2 cellular contexts compared by ENCODE assay signal in the genomic region with DNA sequence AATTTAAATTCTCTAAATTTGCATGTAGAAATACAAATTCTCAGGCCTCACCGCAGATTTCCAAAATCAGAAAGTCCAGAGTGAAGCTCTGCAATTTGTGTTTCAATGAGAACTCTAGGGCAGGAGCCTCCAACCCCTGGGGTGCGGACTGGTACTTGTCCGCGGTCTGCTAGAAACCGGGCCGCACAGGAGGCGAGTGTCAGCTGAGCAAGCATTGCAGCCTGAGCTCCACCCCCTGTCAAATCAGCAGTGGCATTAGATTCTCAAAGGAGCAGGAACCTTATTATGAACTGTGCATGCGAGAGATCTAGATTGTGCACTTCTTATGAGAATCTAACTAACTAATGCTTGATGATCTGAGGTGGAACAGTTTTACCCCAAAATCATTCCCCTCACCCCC.
TF ChIP-seq lines count a peak whose summit lies in the region.

No MANE protein-coding gene starts in this region.

TF ChIP-seq in HCT116, 20 proteins besides CTCF, POLR2A, EP300 and RAD21:
- no peak for TF ChIP-seq TCF7L2 (IDR thresholded peaks at IDR 0.05; ENCODE audit: borderline replicate concordance, extremely low read depth, insufficient read depth, insufficient read length)
- TF ChIP-seq, protein P1, sequence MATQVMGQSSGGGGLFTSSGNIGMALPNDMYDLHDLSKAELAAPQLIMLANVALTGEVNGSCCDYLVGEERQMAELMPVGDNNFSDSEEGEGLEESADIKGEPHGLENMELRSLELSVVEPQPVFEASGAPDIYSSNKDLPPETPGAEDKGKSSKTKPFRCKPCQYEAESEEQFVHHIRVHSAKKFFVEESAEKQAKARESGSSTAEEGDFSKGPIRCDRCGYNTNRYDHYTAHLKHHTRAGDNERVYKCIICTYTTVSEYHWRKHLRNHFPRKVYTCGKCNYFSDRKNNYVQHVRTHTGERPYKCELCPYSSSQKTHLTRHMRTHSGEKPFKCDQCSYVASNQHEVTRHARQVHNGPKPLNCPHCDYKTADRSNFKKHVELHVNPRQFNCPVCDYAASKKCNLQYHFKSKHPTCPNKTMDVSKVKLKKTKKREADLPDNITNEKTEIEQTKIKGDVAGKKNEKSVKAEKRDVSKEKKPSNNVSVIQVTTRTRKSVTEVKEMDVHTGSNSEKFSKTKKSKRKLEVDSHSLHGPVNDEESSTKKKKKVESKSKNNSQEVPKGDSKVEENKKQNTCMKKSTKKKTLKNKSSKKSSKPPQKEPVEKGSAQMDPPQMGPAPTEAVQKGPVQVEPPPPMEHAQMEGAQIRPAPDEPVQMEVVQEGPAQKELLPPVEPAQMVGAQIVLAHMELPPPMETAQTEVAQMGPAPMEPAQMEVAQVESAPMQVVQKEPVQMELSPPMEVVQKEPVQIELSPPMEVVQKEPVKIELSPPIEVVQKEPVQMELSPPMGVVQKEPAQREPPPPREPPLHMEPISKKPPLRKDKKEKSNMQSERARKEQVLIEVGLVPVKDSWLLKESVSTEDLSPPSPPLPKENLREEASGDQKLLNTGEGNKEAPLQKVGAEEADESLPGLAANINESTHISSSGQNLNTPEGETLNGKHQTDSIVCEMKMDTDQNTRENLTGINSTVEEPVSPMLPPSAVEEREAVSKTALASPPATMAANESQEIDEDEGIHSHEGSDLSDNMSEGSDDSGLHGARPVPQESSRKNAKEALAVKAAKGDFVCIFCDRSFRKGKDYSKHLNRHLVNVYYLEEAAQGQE (IDR thresholded peaks at IDR 0.05; ENCODE audit: low read depth) = no peak

TF ChIP-seq in H1, 55 proteins besides CTCF, POLR2A, EP300 and RAD21:
- peak in 1 of 2 experiments; percentile 75; a peak in 3 of 4 replicates for TF ChIP-seq SIN3A (conservative IDR thresholded peaks at IDR 0.05 in 1 of 2, IDR thresholded peaks at IDR 0.05 in 1 of 2; ENCODE audit: low read depth in 1 of 2, low read length in 2 of 2)
- TF ChIP-seq, protein P2, sequence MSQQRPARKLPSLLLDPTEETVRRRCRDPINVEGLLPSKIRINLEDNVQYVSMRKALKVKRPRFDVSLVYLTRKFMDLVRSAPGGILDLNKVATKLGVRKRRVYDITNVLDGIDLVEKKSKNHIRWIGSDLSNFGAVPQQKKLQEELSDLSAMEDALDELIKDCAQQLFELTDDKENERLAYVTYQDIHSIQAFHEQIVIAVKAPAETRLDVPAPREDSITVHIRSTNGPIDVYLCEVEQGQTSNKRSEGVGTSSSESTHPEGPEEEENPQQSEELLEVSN (IDR thresholded peaks at IDR 0.05) = no peak
- TF ChIP-seq SIRT6 (IDR thresholded peaks at IDR 0.05; ENCODE audit: low read length) = no peak
- 0 out of 4 replicates have a peak, but pooled peaks of 1 of the 2 experiments have one; percentile 41 for TF ChIP-seq HDAC2 (IDR thresholded peaks at IDR 0.05; ENCODE audit: borderline replicate concordance in 1 of 2, low read depth in 2 of 2, low read length in 2 of 2)
- no peak for TF ChIP-seq CBX8 (IDR thresholded peaks at IDR 0.05; ENCODE audit: borderline replicate concordance, low read depth, low read length)
- TF ChIP-seq SAP30 (IDR thresholded peaks at IDR 0.05; ENCODE audit: insufficient read depth, insufficient replicate concordance, low read length) = peak; percentile 87
- TF ChIP-seq ZNF274 (IDR thresholded peaks at IDR 0.05; ENCODE audit: borderline replicate concordance, extremely low read depth, low read length) = no peak
- no peak for TF ChIP-seq SUZ12 (IDR thresholded peaks at IDR 0.05; ENCODE audit: low read length)
- TF ChIP-seq POU5F1 (IDR thresholded peaks at IDR 0.05; ENCODE audit: low read depth, low read length) = no peak
- TF ChIP-seq, protein P3, sequence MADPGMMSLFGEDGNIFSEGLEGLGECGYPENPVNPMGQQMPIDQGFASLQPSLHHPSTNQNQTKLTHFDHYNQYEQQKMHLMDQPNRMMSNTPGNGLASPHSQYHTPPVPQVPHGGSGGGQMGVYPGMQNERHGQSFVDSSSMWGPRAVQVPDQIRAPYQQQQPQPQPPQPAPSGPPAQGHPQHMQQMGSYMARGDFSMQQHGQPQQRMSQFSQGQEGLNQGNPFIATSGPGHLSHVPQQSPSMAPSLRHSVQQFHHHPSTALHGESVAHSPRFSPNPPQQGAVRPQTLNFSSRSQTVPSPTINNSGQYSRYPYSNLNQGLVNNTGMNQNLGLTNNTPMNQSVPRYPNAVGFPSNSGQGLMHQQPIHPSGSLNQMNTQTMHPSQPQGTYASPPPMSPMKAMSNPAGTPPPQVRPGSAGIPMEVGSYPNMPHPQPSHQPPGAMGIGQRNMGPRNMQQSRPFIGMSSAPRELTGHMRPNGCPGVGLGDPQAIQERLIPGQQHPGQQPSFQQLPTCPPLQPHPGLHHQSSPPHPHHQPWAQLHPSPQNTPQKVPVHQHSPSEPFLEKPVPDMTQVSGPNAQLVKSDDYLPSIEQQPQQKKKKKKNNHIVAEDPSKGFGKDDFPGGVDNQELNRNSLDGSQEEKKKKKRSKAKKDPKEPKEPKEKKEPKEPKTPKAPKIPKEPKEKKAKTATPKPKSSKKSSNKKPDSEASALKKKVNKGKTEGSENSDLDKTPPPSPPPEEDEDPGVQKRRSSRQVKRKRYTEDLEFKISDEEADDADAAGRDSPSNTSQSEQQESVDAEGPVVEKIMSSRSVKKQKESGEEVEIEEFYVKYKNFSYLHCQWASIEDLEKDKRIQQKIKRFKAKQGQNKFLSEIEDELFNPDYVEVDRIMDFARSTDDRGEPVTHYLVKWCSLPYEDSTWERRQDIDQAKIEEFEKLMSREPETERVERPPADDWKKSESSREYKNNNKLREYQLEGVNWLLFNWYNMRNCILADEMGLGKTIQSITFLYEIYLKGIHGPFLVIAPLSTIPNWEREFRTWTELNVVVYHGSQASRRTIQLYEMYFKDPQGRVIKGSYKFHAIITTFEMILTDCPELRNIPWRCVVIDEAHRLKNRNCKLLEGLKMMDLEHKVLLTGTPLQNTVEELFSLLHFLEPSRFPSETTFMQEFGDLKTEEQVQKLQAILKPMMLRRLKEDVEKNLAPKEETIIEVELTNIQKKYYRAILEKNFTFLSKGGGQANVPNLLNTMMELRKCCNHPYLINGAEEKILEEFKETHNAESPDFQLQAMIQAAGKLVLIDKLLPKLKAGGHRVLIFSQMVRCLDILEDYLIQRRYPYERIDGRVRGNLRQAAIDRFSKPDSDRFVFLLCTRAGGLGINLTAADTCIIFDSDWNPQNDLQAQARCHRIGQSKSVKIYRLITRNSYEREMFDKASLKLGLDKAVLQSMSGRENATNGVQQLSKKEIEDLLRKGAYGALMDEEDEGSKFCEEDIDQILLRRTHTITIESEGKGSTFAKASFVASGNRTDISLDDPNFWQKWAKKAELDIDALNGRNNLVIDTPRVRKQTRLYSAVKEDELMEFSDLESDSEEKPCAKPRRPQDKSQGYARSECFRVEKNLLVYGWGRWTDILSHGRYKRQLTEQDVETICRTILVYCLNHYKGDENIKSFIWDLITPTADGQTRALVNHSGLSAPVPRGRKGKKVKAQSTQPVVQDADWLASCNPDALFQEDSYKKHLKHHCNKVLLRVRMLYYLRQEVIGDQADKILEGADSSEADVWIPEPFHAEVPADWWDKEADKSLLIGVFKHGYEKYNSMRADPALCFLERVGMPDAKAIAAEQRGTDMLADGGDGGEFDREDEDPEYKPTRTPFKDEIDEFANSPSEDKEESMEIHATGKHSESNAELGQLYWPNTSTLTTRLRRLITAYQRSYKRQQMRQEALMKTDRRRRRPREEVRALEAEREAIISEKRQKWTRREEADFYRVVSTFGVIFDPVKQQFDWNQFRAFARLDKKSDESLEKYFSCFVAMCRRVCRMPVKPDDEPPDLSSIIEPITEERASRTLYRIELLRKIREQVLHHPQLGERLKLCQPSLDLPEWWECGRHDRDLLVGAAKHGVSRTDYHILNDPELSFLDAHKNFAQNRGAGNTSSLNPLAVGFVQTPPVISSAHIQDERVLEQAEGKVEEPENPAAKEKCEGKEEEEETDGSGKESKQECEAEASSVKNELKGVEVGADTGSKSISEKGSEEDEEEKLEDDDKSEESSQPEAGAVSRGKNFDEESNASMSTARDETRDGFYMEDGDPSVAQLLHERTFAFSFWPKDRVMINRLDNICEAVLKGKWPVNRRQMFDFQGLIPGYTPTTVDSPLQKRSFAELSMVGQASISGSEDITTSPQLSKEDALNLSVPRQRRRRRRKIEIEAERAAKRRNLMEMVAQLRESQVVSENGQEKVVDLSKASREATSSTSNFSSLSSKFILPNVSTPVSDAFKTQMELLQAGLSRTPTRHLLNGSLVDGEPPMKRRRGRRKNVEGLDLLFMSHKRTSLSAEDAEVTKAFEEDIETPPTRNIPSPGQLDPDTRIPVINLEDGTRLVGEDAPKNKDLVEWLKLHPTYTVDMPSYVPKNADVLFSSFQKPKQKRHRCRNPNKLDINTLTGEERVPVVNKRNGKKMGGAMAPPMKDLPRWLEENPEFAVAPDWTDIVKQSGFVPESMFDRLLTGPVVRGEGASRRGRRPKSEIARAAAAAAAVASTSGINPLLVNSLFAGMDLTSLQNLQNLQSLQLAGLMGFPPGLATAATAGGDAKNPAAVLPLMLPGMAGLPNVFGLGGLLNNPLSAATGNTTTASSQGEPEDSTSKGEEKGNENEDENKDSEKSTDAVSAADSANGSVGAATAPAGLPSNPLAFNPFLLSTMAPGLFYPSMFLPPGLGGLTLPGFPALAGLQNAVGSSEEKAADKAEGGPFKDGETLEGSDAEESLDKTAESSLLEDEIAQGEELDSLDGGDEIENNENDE (IDR thresholded peaks at IDR 0.05; ENCODE audit: insufficient replicate concordance, low read length) = no peak
- no peak for TF ChIP-seq ASH2L (IDR thresholded peaks at IDR 0.05; ENCODE audit: low read length)
- TF ChIP-seq CHD1 (IDR thresholded peaks at IDR 0.05; ENCODE audit: low read depth, low read length) = no peak
- no peak for TF ChIP-seq PHF8 (conservative IDR thresholded peaks at IDR 0.05; ENCODE audit: low read depth, low read length)
